Comparison of ENCODE assay signal across 1 cellular context in genomic region chr4:145734051-145734450, GRCh38.
TF ChIP-seq lines count a peak whose summit lies in the region.

No MANE protein-coding gene starts in this region.

TF ChIP-seq in GM23338, 12 proteins besides CTCF, POLR2A, EP300 and RAD21 (continued from another document):
- no peak for TF ChIP-seq ZNF462 (CRISPR knock-in tag; IDR thresholded peaks at IDR 0.05)
TF ChIP-seq in GM23338: peak in this region for 0.
